ENCODE assay signal across 7 cellular contexts in genomic region chr5:74096325-74096724, GRCh38.
"Had no signal": no experiment of that assay in that cellular context is flagged by ENCODE, and none has a peak within 500 bp of the region (broad histone marks: within the 10 kb centered on the region; RNA-seq: fewer than 3 reads in every experiment).

No MANE protein-coding gene starts in this region.

- H3K27ac ChIP-seq: HL-60, KMS-11 had no signal

- DNase-seq: H9, KBM-7 had no signal

- H3K9ac ChIP-seq: KMS-11 had no signal

- ATAC-seq: GM23338 had no signal

- FAIRE-seq: H1, H54 had no signal

- H3K4me3 ChIP-seq: GM23338 had no signal

- H2AFZ ChIP-seq: GM23338 had no signal

- H3K4me2 ChIP-seq: GM23338, KMS-11 had no signal
